Comparison of ENCODE assay signal across 21 cellular contexts in the genomic region with DNA sequence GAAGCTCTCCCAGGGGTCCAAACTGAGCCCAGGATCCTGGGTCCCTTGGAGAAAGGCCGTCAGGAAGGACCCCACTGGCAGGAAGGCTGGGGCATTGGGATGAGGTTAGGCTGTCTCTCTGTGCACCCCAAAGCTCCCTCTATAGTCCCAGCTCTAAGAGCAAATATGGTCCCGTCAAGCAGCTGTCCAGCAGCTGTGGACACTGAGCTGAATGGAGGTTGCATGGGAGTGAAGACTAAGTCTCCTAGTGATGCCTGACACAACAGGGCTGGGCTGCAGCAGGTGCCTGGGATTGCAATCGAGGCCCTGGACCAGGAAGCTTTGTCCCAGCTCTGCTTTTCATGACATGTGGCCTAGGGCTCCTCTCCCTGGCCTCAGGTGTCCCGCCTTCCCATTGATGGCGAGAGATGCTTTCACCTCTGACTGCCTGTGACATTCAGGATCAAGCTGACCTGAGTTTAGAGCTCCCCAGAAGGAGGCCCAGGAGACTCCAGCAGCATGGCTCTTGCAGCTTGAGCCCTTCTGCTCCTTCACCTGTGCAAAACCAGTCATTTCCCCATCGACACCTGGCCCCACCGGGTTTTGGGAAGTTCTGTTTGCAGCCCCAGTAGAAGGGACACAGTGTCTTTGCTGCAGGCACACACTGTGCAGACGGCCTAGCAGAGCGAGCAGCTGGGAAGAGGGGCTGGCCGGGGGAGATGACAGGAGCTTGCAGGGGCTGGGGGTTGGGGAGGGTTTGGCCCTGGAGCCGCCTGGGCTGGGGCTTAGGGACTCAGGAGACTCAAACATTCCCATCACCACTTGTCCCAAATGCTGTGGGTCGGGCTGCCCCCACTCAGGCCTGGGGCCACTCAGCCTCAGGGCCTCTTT. TPM values are rescaled to one million over a fixed set of nuclear protein-coding genes. Genes with fewer than 3 reads are reported as not detected.
A peak's percentile ranks its signal among the peaks of the same experiment; 100 is the strongest.
DNase-seq lines count a peak whose midpoint lies in the region; ATAC-seq and TF ChIP-seq lines count a peak whose summit lies in the region.
"Had no signal": no experiment of that assay in that cellular context is flagged by ENCODE, and none has a peak within 500 bp of the region (broad histone marks: within the 10 kb centered on the region; RNA-seq: fewer than 3 reads in every experiment).

No MANE protein-coding gene starts in this region.

- H2AFZ ChIP-seq in osteoblast (ENCODE audit: low read length), result no peak overlapping the region

- H3K9me3 ChIP-seq in SJSA1 (replicated peaks) (no peaks in the 10 kb centered on the region), lower lobe of right lung (no peaks in the 10 kb centered on the region), osteoblast (ENCODE audit: low read depth, low read length) (no peaks in the 10 kb centered on the region)
- H3K9me3 ChIP-seq: vagina had no signal

- H3K27ac ChIP-seq in SJSA1 (peak overlapping the region; percentile 98), lower lobe of right lung (no peak overlapping the region), osteoblast (ENCODE audit: low read depth, low read length) (no peak overlapping the region)
- H3K27ac ChIP-seq: vagina had no signal

- H3K4me3 Mint-ChIP-seq in stimulated activated memory B cell treated with anti-CD40 and anti-IgM and Interleukin-4, amounts not matched to agents 10 μg/mL and 1 μg/mL and 100 μg/mL, for 72 hours, result no peak overlapping the region
- H3K4me3 Mint-ChIP-seq: activated CD4-positive, alpha-beta T cell treated with anti-CD3 and anti-CD28 coated beads, Interleukin-2, amount 10 ng/mL, durations not matched to agents 7 days and 5 days had no signal

- peaks cover 3% of the 10 kb centered on the region for H4K20me1 ChIP-seq in osteoblast (ENCODE audit: insufficient read depth, low read length)

- H3K36me3 ChIP-seq in SJSA1, result peaks cover 53% of the 10 kb centered on the region
- no peaks in the 10 kb centered on the region for H3K36me3 ChIP-seq in lower lobe of right lung
- H3K36me3 ChIP-seq in osteoblast (ENCODE audit: insufficient read depth, low read length), result no peaks in the 10 kb centered on the region
- H3K36me3 ChIP-seq: vagina had no signal

- peak; percentile 17 for DNase-seq in NCI-H1694 treated with DMSO at 0.1 percent for 48 hours (lab: John Stamatoyannopoulos, UW)
- no peak for DNase-seq in NCI-H1694 (lab: John Stamatoyannopoulos, UW)
- peak; percentile 88 to 95 for DNase-seq in SJSA1 (ENCODE audit: low read depth in 1 of 2, low spot score in 2 of 2)
- peak; percentile 37 for DNase-seq in lower lobe of right lung
- DNase-seq in sciatic nerve (ENCODE audit: low spot score), result no peak
- no peak for DNase-seq in osteoblast (ENCODE audit: insufficient read length, low spot score, missing footprints)
- DNase-seq in omental fat pad (ENCODE audit: low spot score), result no peak
- DNase-seq: activated CD4-positive, alpha-beta T cell treated with anti-CD3 and anti-CD28 coated beads, Interleukin-2, amount 10 ng/mL, durations not matched to agents 7 days and 5 days; activated CD8-positive, alpha-beta memory T cell treated with anti-CD3 and anti-CD28 coated beads, Interleukin-2, amount 50 U/mL, for 4 hours; activated gamma-delta T cell; caudate nucleus; DMS 273 treated with DMSO at 0.1 percent for 48 hours; NCI-H187; small intestine; stimulated activated CD4-positive, alpha-beta T cell treated with anti-CD3 and anti-CD28 coated beads, Interleukin-4, amount 100 ng/mL, for 24 hours had no signal

- H3K4me3 ChIP-seq in SJSA1, result peak overlapping the region; percentile 50
- H3K4me3 ChIP-seq in lower lobe of right lung, result no peak overlapping the region
- H3K4me3 ChIP-seq in osteoblast (ENCODE audit: insufficient read depth, low read length), result no peak overlapping the region
- H3K4me3 ChIP-seq: vagina had no signal

- no peak overlapping the region for H3K27ac Mint-ChIP-seq in stimulated activated memory B cell treated with anti-CD40 and anti-IgM and Interleukin-4, amounts not matched to agents 10 μg/mL and 1 μg/mL and 100 μg/mL, for 72 hours
- H3K27ac Mint-ChIP-seq: activated CD4-positive, alpha-beta T cell treated with anti-CD3 and anti-CD28 coated beads, Interleukin-2, amount 10 ng/mL, durations not matched to agents 7 days and 5 days; CD14-positive monocyte; IgD-negative memory B cell had no signal

- intact Hi-C loops in lower lobe of right lung (cut with DNase I), result no loop called here
- intact Hi-C loops in sciatic nerve (cut with DNase I), result no loop called here

- no peak overlapping the region for H3K4me2 ChIP-seq in osteoblast (ENCODE audit: insufficient read depth, low read length)

- TF ChIP-seq CTCF in lower lobe of right lung (IDR thresholded peaks at IDR 0.05), result no peak
- no peak for TF ChIP-seq CTCF in osteoblast (IDR thresholded peaks at IDR 0.05; ENCODE audit: extremely low read depth, low read depth, low read length)
- no peak for TF ChIP-seq CTCF in omental fat pad (IDR thresholded peaks at IDR 0.05)

- H3K9me3 Mint-ChIP-seq in stimulated activated memory B cell treated with anti-CD40 and anti-IgM and Interleukin-4, amounts not matched to agents 10 μg/mL and 1 μg/mL and 100 μg/mL, for 72 hours, result peaks cover 7% of the 10 kb centered on the region
- H3K9me3 Mint-ChIP-seq: activated CD4-positive, alpha-beta T cell treated with anti-CD3 and anti-CD28 coated beads, Interleukin-2, amount 10 ng/mL, durations not matched to agents 7 days and 5 days; CD14-positive monocyte had no signal

- peaks cover 9% of the 10 kb centered on the region for H3K36me3 Mint-ChIP-seq in stimulated activated memory B cell treated with anti-CD40 and anti-IgM and Interleukin-4, amounts not matched to agents 10 μg/mL and 1 μg/mL and 100 μg/mL, for 72 hours
- H3K36me3 Mint-ChIP-seq: CD14-positive monocyte, IgD-negative memory B cell had no signal

- H3K4me1 ChIP-seq in SJSA1 (replicated peaks) (peaks cover 90% of the 10 kb centered on the region), lower lobe of right lung (peaks cover 55% of the 10 kb centered on the region), osteoblast (ENCODE audit: insufficient read depth, low read length) (peaks cover 18% of the 10 kb centered on the region)

- H3K27me3 ChIP-seq in SJSA1 (replicated peaks) (no peaks in the 10 kb centered on the region), lower lobe of right lung (ENCODE audit: low read depth) (no peaks in the 10 kb centered on the region), osteoblast (ENCODE audit: insufficient read depth, low read length) (no peaks in the 10 kb centered on the region)
- H3K27me3 ChIP-seq: vagina had no signal

- H3K4me1 Mint-ChIP-seq in stimulated activated memory B cell treated with anti-CD40 and anti-IgM and Interleukin-4, amounts not matched to agents 10 μg/mL and 1 μg/mL and 100 μg/mL, for 72 hours, result peaks cover 24% of the 10 kb centered on the region

- H3K27me3 Mint-ChIP-seq in stimulated activated memory B cell treated with anti-CD40 and anti-IgM and Interleukin-4, amounts not matched to agents 10 μg/mL and 1 μg/mL and 100 μg/mL, for 72 hours, result peaks cover 54% of the 10 kb centered on the region

- no peaks in the 10 kb centered on the region for H3K79me2 ChIP-seq in osteoblast (ENCODE audit: insufficient read depth, low read length)

- ATAC-seq in lower lobe of right lung, result no peak
- peak; percentile 8 for ATAC-seq in sciatic nerve
- no peak for ATAC-seq in stimulated activated memory B cell treated with anti-CD40 and anti-IgM and Interleukin-4, amounts not matched to agents 10 μg/mL and 1 μg/mL and 100 μg/mL, for 72 hours
- no peak for ATAC-seq in omental fat pad (ENCODE audit: low FRiP score)
- ATAC-seq: left lobe of liver had no signal

RNA-seq across cellular contexts. Expression of gene EDN2, which starts 3.5 kb away (rescaled TPM):
- 3.0 and 6.7 TPM in 2 replicates for total RNA-seq in SJSA1 (2014; rRNA removed; shearing (Covaris generic))
- total RNA-seq in lower lobe of right lung (2.1 TPM), sciatic nerve (not detected), osteoblast (not detected in 2 replicates), omental fat pad (not detected)
- total RNA-seq: A673; activated CD4-positive, alpha-beta T cell treated with anti-CD3 and anti-CD28 coated beads, Interleukin-2, amount 10 ng/mL, durations not matched to agents 7 days and 5 days; left lobe of liver had no signal

Comparison
In these comparisons a context has a peak if more than half of its experiments do, and no peak if none do; other contexts are left out.
1. DNase-seq: peak in NCI-H1694 treated with DMSO at 0.1 percent for 48 hours (single experiment), SJSA1 (2 of 2) and lower lobe of right lung (single experiment); none in NCI-H1694 (single experiment), sciatic nerve (single experiment), osteoblast (single experiment) and omental fat pad (single experiment).